8 cellular contexts compared by ENCODE assay signal in genomic region chr19:54190503-54190941, GRCh38. TPM values are rescaled to one million over a fixed set of nuclear protein-coding genes. Genes with fewer than 3 reads are reported as not detected.
DNase-seq lines count a peak whose midpoint lies in the region; ATAC-seq and TF ChIP-seq lines count a peak whose summit lies in the region.

No MANE protein-coding gene starts in this region.

- no peaks in the 10 kb centered on the region for H3K9me3 ChIP-seq in suprapubic skin

- H3K9me3 Mint-ChIP-seq in activated naive CD8-positive, alpha-beta T cell treated with anti-CD3 and anti-CD28 coated beads for 36 hours: no peaks in the 10 kb centered on the region

- H3K4me1 Mint-ChIP-seq in activated naive CD8-positive, alpha-beta T cell treated with anti-CD3 and anti-CD28 coated beads for 36 hours: peaks cover 23% of the 10 kb centered on the region

- H3K27ac ChIP-seq in suprapubic skin: peak overlapping the region; percentile 98

- TF ChIP-seq CTCF in GM06990 (IDR thresholded peaks at IDR 0.05; ENCODE audit: insufficient read depth, low read length, poor library complexity, severe bottlenecking) (no peak), suprapubic skin (IDR thresholded peaks at IDR 0.05) (no peak)

- H3K4me1 ChIP-seq in suprapubic skin: peaks cover 30% of the 10 kb centered on the region

- peaks cover 3% of the 10 kb centered on the region for H3K36me3 ChIP-seq in GM06990 (ENCODE audit: control insufficient read depth, insufficient read depth, low read length)
- H3K36me3 ChIP-seq in suprapubic skin: peaks cover 24% of the 10 kb centered on the region

- H3K36me3 Mint-ChIP-seq in activated naive CD8-positive, alpha-beta T cell treated with anti-CD3 and anti-CD28 coated beads for 36 hours: peaks cover 25% of the 10 kb centered on the region

- ATAC-seq in HG02759 (IDR thresholded peaks at IDR 0.05; ENCODE audit: unreplicated experiment): peak; percentile 48

- H3K4me3 Mint-ChIP-seq in activated naive CD8-positive, alpha-beta T cell treated with anti-CD3 and anti-CD28 coated beads for 36 hours: peak overlapping the region; percentile 87

- H3K4me3 ChIP-seq in GM06990 (replicated peaks; ENCODE audit: low read depth, low read length): peak overlapping the region; percentile 82
- H3K4me3 ChIP-seq in suprapubic skin: peak overlapping the region; percentile 68

- no peak for TF ChIP-seq EP300 in suprapubic skin (IDR thresholded peaks at IDR 0.05)

- no peaks in the 10 kb centered on the region for H3K27me3 Mint-ChIP-seq in activated naive CD8-positive, alpha-beta T cell treated with anti-CD3 and anti-CD28 coated beads for 36 hours

- no peak for TF ChIP-seq POLR2A in suprapubic skin (IDR thresholded peaks at IDR 0.05)

- H3K27ac Mint-ChIP-seq in activated naive CD8-positive, alpha-beta T cell treated with anti-CD3 and anti-CD28 coated beads for 36 hours: peak overlapping the region; percentile 98

- under 1% methylated on average over 49 of the region's 51 CpGs for WGBS in suprapubic skin

- DNase-seq in GM06990 (ENCODE audit: extremely low read depth, insufficient read length) (peak; percentile 99), NCI-H1105 treated with DMSO at 0.1 percent for 48 hours (lab: John Stamatoyannopoulos, UW) (peak; percentile 99), SKM-1 treated with dmso at 0.1 percent for 144 hours (lab: John Stamatoyannopoulos, UW; ENCODE audit: unreplicated experiment) (peak; percentile 93), glomerular endothelial cell (ENCODE audit: extremely low read depth, low read depth, low spot score) (peak; percentile 94), occipital lobe (lab: John Stamatoyannopoulos, UW) (peak; percentile 99), suprapubic skin (ENCODE audit: low spot score in 2 of 2) (peak; percentile 100)
- peak; percentile 100 for DNase-seq in activated naive CD8-positive, alpha-beta T cell treated with anti-CD3 and anti-CD28 coated beads for 36 hours

- H3K27me3 ChIP-seq in GM06990 (replicated peaks; ENCODE audit: control insufficient read depth, insufficient read depth, low read length): no peaks in the 10 kb centered on the region
- no peaks in the 10 kb centered on the region for H3K27me3 ChIP-seq in suprapubic skin

RNA-seq across cellular contexts. Expression of gene TSEN34, which starts 0.6 kb away (rescaled TPM):
- 10 to 100 TPM; 15.5 to 16.4 TPM for total RNA-seq in activated naive CD8-positive, alpha-beta T cell treated with anti-CD3 and anti-CD28 coated beads for 36 hours
- total RNA-seq in glomerular endothelial cell (92.9 and 140 TPM in 2 replicates), occipital lobe (34.2 TPM), suprapubic skin (10 to 100 TPM; 42.7 to 76.3 (median 69.1) TPM)

RNA-seq across cellular contexts. Expression of gene MBOAT7, which starts 1.1 kb away (rescaled TPM):
- 10 to 100 TPM; 57.0 to 57.1 TPM for total RNA-seq in activated naive CD8-positive, alpha-beta T cell treated with anti-CD3 and anti-CD28 coated beads for 36 hours
- total RNA-seq in glomerular endothelial cell (354 and 361 TPM in 2 replicates), occipital lobe (19.2 TPM), suprapubic skin (10 to 100 TPM; 54.7 to 96.5 (median 58.7) TPM)

RNA-seq across cellular contexts. Expression of gene RPS9, which starts 10.1 kb away (rescaled TPM):
- total RNA-seq in activated naive CD8-positive, alpha-beta T cell treated with anti-CD3 and anti-CD28 coated beads for 36 hours: 1,000 to 10,000 TPM; 1,783 to 1,787 TPM
- total RNA-seq in glomerular endothelial cell (1,387 and 1,829 TPM in 2 replicates), occipital lobe (1,641 TPM), suprapubic skin (1,000 to 10,000 TPM; 1,403 to 3,061 (median 2,817) TPM)

RNA-seq across cellular contexts. Expression of gene TMC4, which starts 17.6 kb away (rescaled TPM):
- total RNA-seq in activated naive CD8-positive, alpha-beta T cell treated with anti-CD3 and anti-CD28 coated beads for 36 hours: not detected
- total RNA-seq in glomerular endothelial cell: not detected in 2 replicates
- total RNA-seq in occipital lobe: not detected
- total RNA-seq in suprapubic skin: 10 to 100 TPM in 2 of 4 donors, 1 to 10 TPM in 2; 3.4 to 22.8 (median 9.0) TPM

RNA-seq across cellular contexts. Expression of gene LENG1, which starts 31.0 kb away (rescaled TPM):
- 1 to 10 TPM; 3.2 to 4.1 TPM for total RNA-seq in activated naive CD8-positive, alpha-beta T cell treated with anti-CD3 and anti-CD28 coated beads for 36 hours
- total RNA-seq in glomerular endothelial cell: 7.5 and 8.0 TPM in 2 replicates
- 4.2 TPM for total RNA-seq in occipital lobe
- total RNA-seq in suprapubic skin: 1 to 10 TPM; 2.6 to 4.6 (median 4.0) TPM

Comparison
In these comparisons a context has a peak if more than half of its experiments do, and no peak if none do; other contexts are left out.
1. Peak in every context shown above with its lines: DNase-seq, ATAC-seq, H3K4me3 ChIP-seq and H3K27ac ChIP-seq.